Comparison of ENCODE assay signal across 8 cellular contexts in genomic region chr17:55527520-55528118, GRCh38. TPM values are rescaled to one million over a fixed set of nuclear protein-coding genes. Genes with fewer than 3 reads are reported as not detected.
A peak's percentile ranks its signal among the peaks of the same experiment; 100 is the strongest.
DNase-seq lines count a peak whose midpoint lies in the region; ATAC-seq and TF ChIP-seq lines count a peak whose summit lies in the region.

No MANE protein-coding gene starts in this region.

- no peaks in the 10 kb centered on the region for H3K4me1 ChIP-seq in testis

- H3K9me3 Mint-ChIP-seq in activated CD4-positive, alpha-beta T cell treated with anti-CD3 and anti-CD28 coated beads, Interleukin-2, amount 10 ng/mL, durations not matched to agents 7 days and 5 days = no peaks in the 10 kb centered on the region

- TF ChIP-seq CTCF in WI38 (IDR thresholded peaks at IDR 0.05; ENCODE audit: low read depth, low read length) (peak; percentile 54), testis (IDR thresholded peaks at IDR 0.05) (peak; percentile 24 to 57 (median 54))

- no peak overlapping the region for H3K27ac ChIP-seq in testis

- DNase-seq in activated CD4-positive, alpha-beta T cell treated with anti-CD3 and anti-CD28 coated beads, Interleukin-2, amount 10 ng/mL, durations not matched to agents 7 days and 5 days = peak; percentile 17
- DNase-seq in activated CD4-positive, alpha-beta T cell treated with anti-CD3 and anti-CD28 coated beads, Interleukin-2, amount 50 U/mL, for 1 hour = no peak
- peak; percentile 64 for DNase-seq in NCI-H1092 treated with DMSO at 0.1 percent for 48 hours (lab: John Stamatoyannopoulos, UW)
- peak; percentile 30 for DNase-seq in iPS DF 4.7 (ENCODE audit: extremely low read depth, low spot score)
- DNase-seq in testis = peak; percentile 57
- DNase-seq in NCI-H1436 treated with DMSO at 0.1 percent for 48 hours (lab: John Stamatoyannopoulos, UW) = no peak

- ATAC-seq in HG02623 (IDR thresholded peaks at IDR 0.05; ENCODE audit: unreplicated experiment) = no peak

- peaks cover 8% of the 10 kb centered on the region for H3K4me1 Mint-ChIP-seq in activated CD4-positive, alpha-beta T cell treated with anti-CD3 and anti-CD28 coated beads, Interleukin-2, amount 10 ng/mL, durations not matched to agents 7 days and 5 days

- no peaks in the 10 kb centered on the region for H3K9me3 ChIP-seq in testis

- no peaks in the 10 kb centered on the region for H3K36me3 Mint-ChIP-seq in activated CD4-positive, alpha-beta T cell treated with anti-CD3 and anti-CD28 coated beads, Interleukin-2, amount 10 ng/mL, durations not matched to agents 7 days and 5 days (ENCODE audit: low read depth)

- POLR2A ChIA-PET in activated CD4-positive, alpha-beta T cell treated with anti-CD3 and anti-CD28 coated beads, Interleukin-2, amount 10 ng/mL, durations not matched to agents 7 days and 5 days (lab: Charles Lee) = no interaction called here

- H3K27me3 ChIP-seq in testis = no peaks in the 10 kb centered on the region

- H3K4me3 ChIP-seq in WI38 (ENCODE audit: low read depth, low read length) (no peak overlapping the region), testis (no peak overlapping the region)

- no peak for TF ChIP-seq POLR2A in testis (IDR thresholded peaks at IDR 0.05)

- WGBS in testis, 2 donors = 72% methylated on average over 5 of the region's 5 CpGs

- H3K4me3 Mint-ChIP-seq in activated CD4-positive, alpha-beta T cell treated with anti-CD3 and anti-CD28 coated beads, Interleukin-2, amount 10 ng/mL, durations not matched to agents 7 days and 5 days = no peak overlapping the region

- CTCF ChIA-PET in activated CD4-positive, alpha-beta T cell treated with anti-CD3 and anti-CD28 coated beads, Interleukin-2, amount 10 ng/mL, durations not matched to agents 7 days and 5 days (lab: Charles Lee) = no interaction called here

- intact Hi-C loops in testis (cut with DNase I; ENCODE audit: low total_unique reads) = loop anchor here (10.0 kb wide), 1 partner anchor 187 kb away; no protein-coding TSS in a partner anchor

- H3K36me3 ChIP-seq in testis (ENCODE audit: low read depth, missing control alignments) = no peaks in the 10 kb centered on the region

- H3K27me3 Mint-ChIP-seq in activated CD4-positive, alpha-beta T cell treated with anti-CD3 and anti-CD28 coated beads, Interleukin-2, amount 10 ng/mL, durations not matched to agents 7 days and 5 days = peaks cover 3% of the 10 kb centered on the region

- H3K27ac Mint-ChIP-seq in activated CD4-positive, alpha-beta T cell treated with anti-CD3 and anti-CD28 coated beads, Interleukin-2, amount 10 ng/mL, durations not matched to agents 7 days and 5 days = no peak overlapping the region

RNA-seq across cellular contexts. Expression of gene SMIM36, which starts 16.4 kb away (rescaled TPM):
- not detected for total RNA-seq in activated CD4-positive, alpha-beta T cell treated with anti-CD3 and anti-CD28 coated beads, Interleukin-2, amount 10 ng/mL, durations not matched to agents 7 days and 5 days
- total RNA-seq in testis = 1 to 10 TPM in 1 of 2 donors, under 1 TPM in 1; 0.55 to 9.5 TPM
- polyA plus RNA-seq in testis (ENCODE audit: insufficient read depth, low read depth, low replicate concordance) = 26.0 TPM

Comparison
In these comparisons a context has a peak if more than half of its experiments do, and no peak if none do; other contexts are left out.
1. DNase-seq: peak in activated CD4-positive, alpha-beta T cell treated with anti-CD3 and anti-CD28 coated beads, Interleukin-2, amount 10 ng/mL, durations not matched to agents 7 days and 5 days (single experiment), NCI-H1092 treated with DMSO at 0.1 percent for 48 hours (single experiment), iPS DF 4.7 (single experiment) and testis (single experiment); none in activated CD4-positive, alpha-beta T cell treated with anti-CD3 and anti-CD28 coated beads, Interleukin-2, amount 50 U/mL, for 1 hour (single experiment) and NCI-H1436 treated with DMSO at 0.1 percent for 48 hours (single experiment).